In the genomic region with DNA sequence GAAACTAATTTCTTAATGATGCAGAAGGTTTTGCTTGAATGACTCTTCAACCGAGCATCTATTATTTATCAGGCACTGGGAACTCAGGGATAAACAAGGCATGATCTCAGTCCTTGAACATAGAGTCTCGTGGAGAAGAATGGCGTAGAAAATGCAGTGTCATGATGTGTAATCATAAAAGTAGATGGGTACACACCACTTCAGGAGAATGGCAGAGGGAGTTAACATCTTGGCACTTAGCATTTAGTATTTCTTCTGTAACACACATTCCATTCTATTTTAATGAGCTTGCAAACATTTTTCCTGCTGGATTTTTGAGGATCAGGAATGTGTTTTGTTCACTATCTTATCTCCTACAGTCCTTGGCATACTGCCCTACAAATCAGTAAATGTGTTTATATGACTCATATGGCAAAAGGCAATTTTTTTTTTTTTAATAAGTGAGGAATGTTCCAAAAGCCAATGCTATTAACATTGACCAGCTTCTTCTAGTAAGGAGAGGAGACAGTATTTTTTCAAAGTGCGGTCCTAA, we compare ENCODE assay signal across 8 cellular contexts. TPM values are rescaled to one million over a fixed set of nuclear protein-coding genes. Genes with fewer than 3 reads are reported as not detected.
A peak's percentile ranks its signal among the peaks of the same experiment; 100 is the strongest.
DNase-seq lines count a peak whose midpoint lies in the region; ATAC-seq and TF ChIP-seq lines count a peak whose summit lies in the region.

No MANE protein-coding gene starts in this region.

- no peaks in the 10 kb centered on the region for H3K9me3 ChIP-seq in muscle layer of duodenum (ENCODE audit: control insufficient read depth in 1 of 2, low read length in 2 of 2)

- H3K36me3 ChIP-seq in muscle layer of duodenum (ENCODE audit: control insufficient read depth in 1 of 2, insufficient read depth in 2 of 2, low read length in 2 of 2): no peaks in the 10 kb centered on the region

- peaks cover 8 to 16% of the 10 kb centered on the region in 2 donors for H3K4me1 ChIP-seq in muscle layer of duodenum (ENCODE audit: control insufficient read depth in 1 of 2, insufficient read depth in 2 of 2, low read length in 2 of 2)

- H3K4me3 ChIP-seq in coronary artery: peak overlapping the region; percentile 39
- no peak overlapping the region for H3K4me3 ChIP-seq in muscle layer of duodenum (ENCODE audit: low read depth in 1 of 2, low read length in 2 of 2)

- no peak for ATAC-seq in GM19328 (IDR thresholded peaks at IDR 0.05; ENCODE audit: unreplicated experiment)

- DNase-seq in NCI-H146 (lab: John Stamatoyannopoulos, UW) (peak; percentile 41), NCI-H146 treated with DMSO at 0.1 percent for 48 hours (lab: John Stamatoyannopoulos, UW; ENCODE audit: unreplicated experiment) (no peak), OCI-M1 (lab: John Stamatoyannopoulos, UW) (peak; percentile 79), coronary artery (ENCODE audit: low spot score) (no peak), germinal center (ENCODE audit: low spot score) (no peak), cerebellum (ENCODE audit: low spot score) (no peak)

- no peaks in the 10 kb centered on the region for H3K27me3 ChIP-seq in muscle layer of duodenum (ENCODE audit: low read depth, low read length)

- H3K27ac ChIP-seq in coronary artery: peak overlapping the region; percentile 85 to 92
- H3K27ac ChIP-seq in muscle layer of duodenum (ENCODE audit: low read length): peak overlapping the region; percentile 74

- TF ChIP-seq CTCF in coronary artery (IDR thresholded peaks at IDR 0.05): no peak

RNA-seq across cellular contexts. Expression of a gene that starts 3.8 kb away (rescaled TPM):
- total RNA-seq in cerebellum: 53.3 TPM

Comparison
In these comparisons a context has a peak if more than half of its experiments do, and no peak if none do; other contexts are left out.
1. DNase-seq: peak in NCI-H146 (single experiment) and OCI-M1 (single experiment); none in NCI-H146 treated with DMSO at 0.1 percent for 48 hours (single experiment), coronary artery (single experiment), germinal center (single experiment) and cerebellum (single experiment).